ENCODE assay signal across 9 cellular contexts in genomic region chr2:11945139-11946126, GRCh38.
DNase-seq lines count a peak whose midpoint lies in the region; ATAC-seq and FAIRE-seq lines count a peak whose summit lies in the region.
"Had no signal": no experiment of that assay in that cellular context is flagged by ENCODE, and none has a peak within 500 bp of the region (broad histone marks: within the 10 kb centered on the region; RNA-seq: fewer than 3 reads in every experiment).

No MANE protein-coding gene starts in this region.

- H3K9me3 Mint-ChIP-seq in activated naive CD8-positive, alpha-beta T cell treated with anti-CD3 and anti-CD28 coated beads, Interleukin-2, amount 10 ng/mL, durations not matched to agents 7 days and 5 days = peaks cover 3% of the 10 kb centered on the region

- H3K27ac Mint-ChIP-seq in activated naive CD8-positive, alpha-beta T cell treated with anti-CD3 and anti-CD28 coated beads, Interleukin-2, amount 10 ng/mL, durations not matched to agents 7 days and 5 days = peak overlapping the region; percentile 86

- H3K4ac ChIP-seq in mesendoderm (ENCODE audit: low read depth, low read length) = no peak overlapping the region

- H3K4me1 ChIP-seq in mesendoderm (ENCODE audit: control insufficient read depth, low read depth, low read length) (peaks cover 2% of the 10 kb centered on the region), right cardiac atrium (ENCODE audit: control insufficient read depth, insufficient read depth, low read length) (no peaks in the 10 kb centered on the region)

- no peak overlapping the region for H2AK5ac ChIP-seq in mesendoderm (ENCODE audit: low read length)

- no peak overlapping the region for H3K56ac ChIP-seq in mesendoderm (ENCODE audit: low read length)

- no peaks in the 10 kb centered on the region for H3K79me2 ChIP-seq in mesendoderm (ENCODE audit: control insufficient read depth, insufficient read depth, low read length)

- DNase-seq in activated naive CD8-positive, alpha-beta T cell treated with anti-CD3 and anti-CD28 coated beads, Interleukin-2, amount 10 ng/mL, durations not matched to agents 7 days and 5 days = no peak
- DNase-seq in frontal cortex (ENCODE audit: low spot score in 2 of 2) (no peak), NCI-H2029 treated with DMSO at 0.1 percent for 48 hours (lab: John Stamatoyannopoulos, UW) (no peak), mesendoderm (no peak), right cardiac atrium (no peak)

- H4K8ac ChIP-seq in mesendoderm (ENCODE audit: low read depth, low read length) = no peak overlapping the region

- no peak overlapping the region for H3K18ac ChIP-seq in mesendoderm (ENCODE audit: low read length)

- no peak overlapping the region for H2BK120ac ChIP-seq in mesendoderm (ENCODE audit: low read depth, low read length)

- ATAC-seq in GM21381 (IDR thresholded peaks at IDR 0.05; ENCODE audit: unreplicated experiment) = peak; percentile 91
- peak; percentile 86 for ATAC-seq in HG03442 (IDR thresholded peaks at IDR 0.05; ENCODE audit: unreplicated experiment)
- peak; percentile 45 for ATAC-seq in activated naive CD8-positive, alpha-beta T cell treated with anti-CD3 and anti-CD28 coated beads, Interleukin-2, amount 10 ng/mL, durations not matched to agents 7 days and 5 days (ENCODE audit: low read depth)
- ATAC-seq in right cardiac atrium = no peak

- H3K9me3 ChIP-seq in right cardiac atrium (ENCODE audit: control insufficient read depth, low read length) = no peaks in the 10 kb centered on the region

- peaks cover 5% of the 10 kb centered on the region for H3K36me3 Mint-ChIP-seq in activated naive CD8-positive, alpha-beta T cell treated with anti-CD3 and anti-CD28 coated beads, Interleukin-2, amount 10 ng/mL, durations not matched to agents 7 days and 5 days

- no peak overlapping the region for H4K5ac ChIP-seq in mesendoderm (ENCODE audit: low read length)

- peak overlapping the region; percentile 71 for H3K4me3 Mint-ChIP-seq in activated naive CD8-positive, alpha-beta T cell treated with anti-CD3 and anti-CD28 coated beads, Interleukin-2, amount 10 ng/mL, durations not matched to agents 7 days and 5 days

- POLR2A ChIA-PET in activated naive CD8-positive, alpha-beta T cell treated with anti-CD3 and anti-CD28 coated beads, Interleukin-2, amount 10 ng/mL, durations not matched to agents 7 days and 5 days (lab: Charles Lee) = interaction anchor here (0.6 kb wide), 1 partner anchor 232 kb away, joined by 3 read pairs; no protein-coding TSS in a partner anchor

- H3K4me2 ChIP-seq in mesendoderm (ENCODE audit: low read length) = no peak overlapping the region

- H3K27me3 ChIP-seq in mesendoderm (ENCODE audit: insufficient read depth, low read length, poor library complexity) (no peaks in the 10 kb centered on the region), right cardiac atrium (ENCODE audit: control insufficient read depth, insufficient read depth) (no peaks in the 10 kb centered on the region)

- H3K23ac ChIP-seq in mesendoderm (ENCODE audit: low read length) = no peak overlapping the region

- no peaks in the 10 kb centered on the region for H3K36me3 ChIP-seq in mesendoderm (ENCODE audit: control insufficient read depth, insufficient read depth, low read length)

- H3K4me3 ChIP-seq in GM08714 (ENCODE audit: low read length) = peak overlapping the region; percentile 14; the same call in 1 of the 2 replicates
- no peak overlapping the region for H3K4me3 ChIP-seq in mesendoderm (ENCODE audit: low read length)
- no peak overlapping the region for H3K4me3 ChIP-seq in right cardiac atrium (ENCODE audit: low read length)

- H3K4me1 Mint-ChIP-seq in activated naive CD8-positive, alpha-beta T cell treated with anti-CD3 and anti-CD28 coated beads, Interleukin-2, amount 10 ng/mL, durations not matched to agents 7 days and 5 days = peaks cover 10% of the 10 kb centered on the region

- H2BK5ac ChIP-seq in mesendoderm (ENCODE audit: low read length) = no peak overlapping the region

- no peak overlapping the region for H2BK15ac ChIP-seq in mesendoderm (replicated peaks; ENCODE audit: low read depth)

- no peak for FAIRE-seq in frontal cortex (lab: Jason Lieb, UNC)
- FAIRE-seq: colon had no signal

- WGBS in mesendoderm (ENCODE audit: extremely low coverage, insufficient coverage, low lambda C conversion rate) = no CpG with 5 or more reads among the region's 5 CpGs
- WGBS in right cardiac atrium = 69% methylated on average over 5 of the region's 5 CpGs

- no peak overlapping the region for H3K9ac ChIP-seq in mesendoderm (ENCODE audit: low read length)

- H3K27ac ChIP-seq in mesendoderm (ENCODE audit: low read depth, low read length) = no peak overlapping the region
- no peak overlapping the region for H3K27ac ChIP-seq in right cardiac atrium (ENCODE audit: low read length)

- intact Hi-C loops in right cardiac atrium (cut with DNase I) = no loop called here

- no peaks in the 10 kb centered on the region for H3K79me1 ChIP-seq in mesendoderm (ENCODE audit: low read length)

- H3K27me3 Mint-ChIP-seq in activated naive CD8-positive, alpha-beta T cell treated with anti-CD3 and anti-CD28 coated beads, Interleukin-2, amount 10 ng/mL, durations not matched to agents 7 days and 5 days = no peaks in the 10 kb centered on the region

Comparison
In these comparisons a context has a peak if more than half of its experiments do, and no peak if none do; other contexts are left out.
1. ATAC-seq: peak in GM21381 (single experiment), HG03442 (single experiment) and activated naive CD8-positive, alpha-beta T cell treated with anti-CD3 and anti-CD28 coated beads, Interleukin-2, amount 10 ng/mL, durations not matched to agents 7 days and 5 days (single experiment); none in right cardiac atrium (0 of 2).